In genomic region chr3:147572970-147573340, GRCh38 we compare ENCODE assay signal across 25 cellular contexts.
A peak's percentile ranks its signal among the peaks of the same experiment; 100 is the strongest.
DNase-seq lines count a peak whose midpoint lies in the region; ATAC-seq and TF ChIP-seq lines count a peak whose summit lies in the region.
"Had no signal": no experiment of that assay in that cellular context is flagged by ENCODE, and none has a peak within 500 bp of the region (broad histone marks: within the 10 kb centered on the region; RNA-seq: fewer than 3 reads in every experiment).

No MANE protein-coding gene starts in this region.

- no peak overlapping the region for H3K27ac ChIP-seq in lower lobe of right lung
- H3K27ac ChIP-seq: 22Rv1, BLaER1, body of pancreas, coronary artery, foreskin keratinocyte had no signal

- no peaks in the 10 kb centered on the region for H3K4me1 ChIP-seq in lower lobe of right lung
- H3K4me1 ChIP-seq: BLaER1, body of pancreas, foreskin keratinocyte had no signal

- ATAC-seq in HG02798 (IDR thresholded peaks at IDR 0.05; ENCODE audit: poor library complexity, unreplicated experiment) (peak; percentile 54), esophagus mucosa (no peak), lower lobe of right lung (no peak)
- ATAC-seq: body of pancreas, foreskin keratinocyte, Right ventricle myocardium inferior had no signal

- H3K36me3 ChIP-seq in lower lobe of right lung = no peaks in the 10 kb centered on the region
- H3K36me3 ChIP-seq: BLaER1 had no signal

- TF ChIP-seq CTCF in lower lobe of right lung (IDR thresholded peaks at IDR 0.05) = no peak

- no peaks in the 10 kb centered on the region for H3K27me3 ChIP-seq in lower lobe of right lung (ENCODE audit: low read depth)
- H3K27me3 ChIP-seq: BLaER1, body of pancreas, foreskin keratinocyte had no signal

- in situ Hi-C loops in KBM-7 (cut with MboI; ENCODE audit: low pct_unique_long_range_greater_than_20kb, low sequenced_read_pairs) = no loop called here

- no peaks in the 10 kb centered on the region for H3K9me3 ChIP-seq in lower lobe of right lung
- H3K9me3 ChIP-seq: BLaER1, body of pancreas had no signal

- intact Hi-C loops in lower lobe of right lung (cut with DNase I) = no loop called here

- DNase-seq in DMS53 (lab: John Stamatoyannopoulos, UW) (peak; percentile 19), DMS53 treated with DMSO at 0.1 percent for 48 hours (lab: John Stamatoyannopoulos, UW; ENCODE audit: unreplicated experiment) (no peak), RKO (ENCODE audit: low spot score) (peak; percentile 11), renal cortical epithelial cell (ENCODE audit: low read depth) (peak; percentile 6), lower lobe of right lung (no peak), KBM-7 (no peak)
- DNase-seq: activated CD4-positive, alpha-beta T cell treated with anti-CD3 and anti-CD28 coated beads for 4 hours; body of pancreas; GF-D8; GOT3; hypothalamus; IMR-90; NCI-H1694 treated with DMSO at 0.1 percent for 48 hours; NCI-H345; nephron progenitor cell; small intestine; stimulated activated CD4-positive, alpha-beta T cell treated with anti-CD3 and anti-CD28 coated beads, Interleukin-4, amount 100 ng/mL, for 1 hour; SW 1271 had no signal

- no peak overlapping the region for H3K4me3 ChIP-seq in lower lobe of right lung
- H3K4me3 ChIP-seq: BLaER1, body of pancreas, coronary artery had no signal

Comparison
In these comparisons a context has a peak if more than half of its experiments do, and no peak if none do; other contexts are left out.
1. DNase-seq: peak in DMS53 (single experiment), RKO (single experiment) and renal cortical epithelial cell (single experiment); none in DMS53 treated with DMSO at 0.1 percent for 48 hours (single experiment), lower lobe of right lung (single experiment) and KBM-7 (single experiment).